Comparison of ENCODE assay signal across 33 cellular contexts in genomic region chr2:188024811-188025210, GRCh38.
DNase-seq lines count a peak whose midpoint lies in the region; ATAC-seq and TF ChIP-seq lines count a peak whose summit lies in the region.
"Had no signal": no experiment of that assay in that cellular context is flagged by ENCODE, and none has a peak within 500 bp of the region (broad histone marks: within the 10 kb centered on the region; RNA-seq: fewer than 3 reads in every experiment).

No MANE protein-coding gene starts in this region.

- H3K79me2 ChIP-seq in ACC112 (ENCODE audit: control insufficient read depth, insufficient read depth, low read length, unreplicated experiment), result no peaks in the 10 kb centered on the region

- H3K4me3 ChIP-seq in ACC112 (ENCODE audit: low read depth, low read length), result peak overlapping the region; percentile 55
- no peak overlapping the region for H3K4me3 ChIP-seq in choroid plexus epithelial cell (ENCODE audit: low read depth, low read length)
- H3K4me3 ChIP-seq: cardiac muscle cell, coronary artery, esophagus muscularis mucosa, skin epidermis, thyroid gland, vagina had no signal

- no peaks in the 10 kb centered on the region; the same call in 1 of the 2 replicates for H3K36me3 Mint-ChIP-seq in HFFc6 (ENCODE audit: low read depth)
- H3K36me3 Mint-ChIP-seq in endothelial cell (ENCODE audit: low read depth, unreplicated experiment), result peaks cover 6% of the 10 kb centered on the region
- H3K36me3 Mint-ChIP-seq: activated CD4-positive, alpha-beta memory T cell treated with anti-CD3 and anti-CD28 coated beads for 36 hours; activated naive CD4-positive, alpha-beta T cell treated with anti-CD3 and anti-CD28 coated beads, Interleukin-2, amount 10 ng/mL, durations not matched to agents 7 days and 5 days; CD8-positive, alpha-beta memory T cell; natural killer cell had no signal

- H3K27ac ChIP-seq in ACC112 (ENCODE audit: low read depth, low read length), result no peak overlapping the region
- H3K27ac ChIP-seq: cardiac muscle cell, coronary artery, esophagus muscularis mucosa, skin epidermis, thyroid gland, vagina had no signal

- no peaks in the 10 kb centered on the region for H3K27me3 ChIP-seq in ACC112 (ENCODE audit: insufficient read depth, low read length)
- H3K27me3 ChIP-seq: BE2C, cardiac muscle cell, esophagus muscularis mucosa, thyroid gland, vagina had no signal

- peak overlapping the region; percentile 72 for H2AFZ ChIP-seq in ACC112 (ENCODE audit: low read length, unreplicated experiment)

- H3K4me3 Mint-ChIP-seq in HFFc6, result peak overlapping the region; percentile 39
- H3K4me3 Mint-ChIP-seq in endothelial cell (ENCODE audit: unreplicated experiment), result no peak overlapping the region
- H3K4me3 Mint-ChIP-seq: activated CD4-positive, alpha-beta memory T cell treated with anti-CD3 and anti-CD28 coated beads for 36 hours; activated naive CD4-positive, alpha-beta T cell treated with anti-CD3 and anti-CD28 coated beads, Interleukin-2, amount 10 ng/mL, durations not matched to agents 7 days and 5 days; activated T-helper 1 cell treated with anti-CD3 and anti-CD28 coated beads, Interleukin-12 subunit alpha, Interleukin-12 subunit beta, Interleukin-2, Interleukin-4 antibody, amounts not matched to agents 30 ng/mL and 10 ng/mL and 1 ng/mL, durations not matched to agents 14 hours and 24 hours and 36 hours; CD8-positive, alpha-beta memory T cell; effector memory CD8-positive, alpha-beta T cell; natural killer cell; stimulated activated naive CD8-positive, alpha-beta T cell treated with anti-CD3 and anti-CD28 coated beads, Interleukin-15, Interleukin-2, amounts not matched to agents 100 ng/mL and 50 ng/mL, for 24 hours; T-helper 1 cell treated with Interleukin-12 subunit alpha and Interleukin-12 subunit beta and Interleukin-4 antibody, amounts not matched to agents 30 μg/mL and 1 μg/mL, for 36 hours had no signal

- no peaks in the 10 kb centered on the region for H3K36me3 ChIP-seq in ACC112 (ENCODE audit: insufficient read depth, low read length)
- H3K36me3 ChIP-seq: BE2C, cardiac muscle cell, esophagus muscularis mucosa, thyroid gland, vagina had no signal

- DNase-seq in HFFc6, result no peak
- DNase-seq in choroid plexus epithelial cell (ENCODE audit: low read depth), result peak; percentile 36
- peak; percentile 7 for DNase-seq in iris pigment epithelial cell (ENCODE audit: low read depth)
- DNase-seq in mesenteric fat pad (ENCODE audit: low spot score), result no peak
- DNase-seq in endothelial cell (ENCODE audit: low spot score), result no peak
- DNase-seq in NOMO-1 treated with DMSO at 0.1 percent for 48 hours (lab: John Stamatoyannopoulos, UW; ENCODE audit: unreplicated experiment), result no peak
- DNase-seq: activated CD4-positive, alpha-beta memory T cell treated with anti-CD3 and anti-CD28 coated beads for 36 hours; activated CD8-positive, alpha-beta memory T cell treated with anti-CD3 and anti-CD28 coated beads, Interleukin-2, amount 50 U/mL, for 4 hours; activated naive CD4-positive, alpha-beta T cell treated with anti-CD3 and anti-CD28 coated beads, Interleukin-2, amount 10 ng/mL, durations not matched to agents 7 days and 5 days; BE2C; CD8-positive, alpha-beta memory T cell; effector memory CD8-positive, alpha-beta T cell; glutamatergic neuron; islet precursor cell; midbrain; natural killer cell; NCI-H1105; NCI-H1930; NCI-H526; SIG-M5; thyroid gland had no signal

- H3K4me1 ChIP-seq in ACC112 (ENCODE audit: control insufficient read depth, insufficient read depth, low read length, unreplicated experiment), result no peaks in the 10 kb centered on the region
- H3K4me1 ChIP-seq: BE2C, esophagus muscularis mucosa, thyroid gland, vagina had no signal

- TF ChIP-seq CTCF in HFFc6 (IDR thresholded peaks at IDR 0.05) (no peak), choroid plexus epithelial cell (conservative IDR thresholded peaks at IDR 0.05; ENCODE audit: low read depth, low read length) (no peak), endothelial cell (IDR thresholded peaks at IDR 0.05; ENCODE audit: unreplicated experiment) (no peak)

- no peaks in the 10 kb centered on the region for H3K27me3 Mint-ChIP-seq in HFFc6 (ENCODE audit: insufficient read depth)
- no peaks in the 10 kb centered on the region for H3K27me3 Mint-ChIP-seq in endothelial cell (ENCODE audit: unreplicated experiment)
- H3K27me3 Mint-ChIP-seq: activated CD4-positive, alpha-beta memory T cell treated with anti-CD3 and anti-CD28 coated beads for 36 hours; activated naive CD4-positive, alpha-beta T cell treated with anti-CD3 and anti-CD28 coated beads, Interleukin-2, amount 10 ng/mL, durations not matched to agents 7 days and 5 days; CD8-positive, alpha-beta memory T cell; effector memory CD8-positive, alpha-beta T cell; stimulated activated naive CD8-positive, alpha-beta T cell treated with anti-CD3 and anti-CD28 coated beads, Interleukin-15, Interleukin-2, amounts not matched to agents 100 ng/mL and 50 ng/mL, for 24 hours had no signal

- H3K4me1 Mint-ChIP-seq in HFFc6 (ENCODE audit: low read depth) (peaks cover 7% of the 10 kb centered on the region; the same call in 1 of the 2 replicates), endothelial cell (ENCODE audit: unreplicated experiment) (no peaks in the 10 kb centered on the region)
- H3K4me1 Mint-ChIP-seq: activated naive CD4-positive, alpha-beta T cell treated with anti-CD3 and anti-CD28 coated beads, Interleukin-2, amount 10 ng/mL, durations not matched to agents 7 days and 5 days; CD8-positive, alpha-beta memory T cell; natural killer cell had no signal

- H3K27ac Mint-ChIP-seq in HFFc6 (no peak overlapping the region), endothelial cell (ENCODE audit: unreplicated experiment) (no peak overlapping the region)
- H3K27ac Mint-ChIP-seq: activated CD4-positive, alpha-beta memory T cell treated with anti-CD3 and anti-CD28 coated beads for 36 hours; activated naive CD4-positive, alpha-beta T cell treated with anti-CD3 and anti-CD28 coated beads, Interleukin-2, amount 10 ng/mL, durations not matched to agents 7 days and 5 days; activated T-helper 1 cell treated with anti-CD3 and anti-CD28 coated beads, Interleukin-12 subunit alpha, Interleukin-12 subunit beta, Interleukin-2, Interleukin-4 antibody, amounts not matched to agents 30 ng/mL and 10 ng/mL and 1 ng/mL, durations not matched to agents 14 hours and 24 hours and 36 hours; CD8-positive, alpha-beta memory T cell; effector memory CD8-positive, alpha-beta T cell; natural killer cell; stimulated activated naive CD8-positive, alpha-beta T cell treated with anti-CD3 and anti-CD28 coated beads, Interleukin-15, Interleukin-2, amounts not matched to agents 100 ng/mL and 50 ng/mL, for 24 hours; T-helper 1 cell treated with Interleukin-12 subunit alpha and Interleukin-12 subunit beta and Interleukin-4 antibody, amounts not matched to agents 30 μg/mL and 1 μg/mL, for 36 hours had no signal

- H3K9me3 Mint-ChIP-seq in HFFc6 (peaks cover 5% of the 10 kb centered on the region), endothelial cell (ENCODE audit: unreplicated experiment) (peaks cover 10% of the 10 kb centered on the region)
- H3K9me3 Mint-ChIP-seq: activated CD4-positive, alpha-beta memory T cell treated with anti-CD3 and anti-CD28 coated beads for 36 hours; activated T-helper 1 cell treated with anti-CD3 and anti-CD28 coated beads, Interleukin-12 subunit alpha, Interleukin-12 subunit beta, Interleukin-2, Interleukin-4 antibody, amounts not matched to agents 30 ng/mL and 10 ng/mL and 1 ng/mL, durations not matched to agents 14 hours and 24 hours and 36 hours; effector memory CD8-positive, alpha-beta T cell; stimulated activated naive CD8-positive, alpha-beta T cell treated with anti-CD3 and anti-CD28 coated beads, Interleukin-15, Interleukin-2, amounts not matched to agents 100 ng/mL and 50 ng/mL, for 24 hours; T-helper 1 cell treated with Interleukin-12 subunit alpha and Interleukin-12 subunit beta and Interleukin-4 antibody, amounts not matched to agents 30 μg/mL and 1 μg/mL, for 36 hours had no signal

- ATAC-seq in HG03432 (IDR thresholded peaks at IDR 0.05; ENCODE audit: unreplicated experiment), result no peak
- ATAC-seq: activated CD4-positive, CD25-positive, alpha-beta regulatory T cell treated with anti-CD3 and anti-CD28 coated beads, Interleukin-2, amount 50 U/mL, for 24 hours; effector memory CD8-positive, alpha-beta T cell; HepG2; natural killer cell had no signal

Comparison
In these comparisons a context has a peak if more than half of its experiments do, and no peak if none do; other contexts are left out.
1. DNase-seq: peak in choroid plexus epithelial cell (single experiment) and iris pigment epithelial cell (single experiment); none in HFFc6 (single experiment), mesenteric fat pad (single experiment), endothelial cell (single experiment) and NOMO-1 treated with DMSO at 0.1 percent for 48 hours (single experiment).